In genomic region chr9:37107701-37108100, GRCh38 we compare ENCODE assay signal across 24 cellular contexts. TPM values are rescaled to one million over a fixed set of nuclear protein-coding genes. Genes with fewer than 3 reads are reported as not detected.
DNase-seq lines count a peak whose midpoint lies in the region; ATAC-seq, FAIRE-seq and TF ChIP-seq lines count a peak whose summit lies in the region.
"Had no signal": no experiment of that assay in that cellular context is flagged by ENCODE, and none has a peak within 500 bp of the region (broad histone marks: within the 10 kb centered on the region; RNA-seq: fewer than 3 reads in every experiment).

No MANE protein-coding gene starts in this region.

- 41% methylated on average over 3 of the region's 3 CpGs for WGBS in K562 (ENCODE audit: insufficient coverage, low coverage, missing lambda C conversion rate)
- WGBS in HepG2 (ENCODE audit: low lambda C conversion rate): 35% methylated on average over 3 of the region's 3 CpGs

- no peak for ATAC-seq in activated naive CD4-positive, alpha-beta T cell treated with anti-CD3 and anti-CD28 coated beads, Interleukin-2, amount 50 U/mL, for 72 hours
- ATAC-seq in K562 (no peak), HepG2 (no peak), HG03342 (IDR thresholded peaks at IDR 0.05; ENCODE audit: unreplicated experiment) (no peak)

- TF ChIP-seq RAD21 in K562 (CRISPR knock-in tag; conservative IDR thresholded peaks at IDR 0.05 in 1 of 2, IDR thresholded peaks at IDR 0.05 in 1 of 2): no peak
- no peak for TF ChIP-seq RAD21 in HepG2 (CRISPR knock-in tag; IDR thresholded peaks at IDR 0.05)

- intact Hi-C loops in K562 (cut with micrococcal nuclease) (no loop called here), HepG2 (cut with micrococcal nuclease; ENCODE audit: unreplicated experiment) (no loop called here)

- no peak overlapping the region for H3K9ac ChIP-seq in Loucy (ENCODE audit: low read depth, low read length, poor library complexity, severe bottlenecking)
- H3K9ac ChIP-seq in K562 (ENCODE audit: insufficient read depth in 1 of 2, low read depth in 2 of 2, low read length in 2 of 2): no peak overlapping the region
- no peak overlapping the region for H3K9ac ChIP-seq in HepG2 (ENCODE audit: insufficient read depth, low read depth, low read length)
- H3K9ac ChIP-seq: BLaER1 had no signal

- TF ChIP-seq EP300 in K562 (IDR thresholded peaks at IDR 0.05; ENCODE audit: low read length) (no peak), HepG2 (IDR thresholded peaks at IDR 0.05; ENCODE audit: low read depth in 2 of 2, low read length in 2 of 2) (no peak), HepG2 (CRISPR knock-in tag; IDR thresholded peaks at IDR 0.05; ENCODE audit: borderline replicate concordance) (no peak)

- H3K9me1 ChIP-seq in K562 (ENCODE audit: control insufficient read depth, insufficient read depth, low read length): no peaks in the 10 kb centered on the region

- H2AFZ ChIP-seq in Loucy (ENCODE audit: low read length): peak overlapping the region; percentile 82
- H2AFZ ChIP-seq in K562 (ENCODE audit: low read depth, low read length): no peak overlapping the region
- H2AFZ ChIP-seq in HepG2 (ENCODE audit: low read length): no peak overlapping the region

- FAIRE-seq in K562 (lab: Jason Lieb, UNC) (no peak), HepG2 (lab: Jason Lieb, UNC) (no peak)
- FAIRE-seq: small intestine had no signal

- peak overlapping the region; percentile 38 for H3K27ac Mint-ChIP-seq in activated naive CD4-positive, alpha-beta T cell treated with anti-CD3 and anti-CD28 coated beads, Interleukin-2, amount 50 U/mL, for 24 hours
- no peak overlapping the region for H3K27ac Mint-ChIP-seq in activated naive CD4-positive, alpha-beta T cell treated with anti-CD3 and anti-CD28 coated beads, Interleukin-2, amount 50 U/mL, for 72 hours
- H3K27ac Mint-ChIP-seq: nephron had no signal

- no peaks in the 10 kb centered on the region for H3K79me2 ChIP-seq in Loucy (ENCODE audit: insufficient read depth, low read length)
- H3K79me2 ChIP-seq in K562 (ENCODE audit: control insufficient read depth, insufficient read depth, low read length): no peaks in the 10 kb centered on the region
- no peaks in the 10 kb centered on the region for H3K79me2 ChIP-seq in HepG2 (ENCODE audit: insufficient read depth, low read length)

- H3K4me3 ChIP-seq in Loucy (ENCODE audit: low read length, poor library complexity, severe bottlenecking) (no peak overlapping the region), K562 (no peak overlapping the region), HepG2 (replicated peaks in 1 of 3; ENCODE audit: insufficient read depth in 1 of 3, low read depth in 2 of 3, low read length in 3 of 3) (no peak overlapping the region)
- H3K4me3 ChIP-seq: BLaER1, coronary artery, ovary, tibial nerve had no signal

- H4K20me1 ChIP-seq in Loucy (ENCODE audit: insufficient read depth, low read length, poor library complexity, severe bottlenecking) (no peaks in the 10 kb centered on the region), K562 (replicated peaks; ENCODE audit: control insufficient read depth, insufficient read depth, low read length) (no peaks in the 10 kb centered on the region), HepG2 (ENCODE audit: insufficient read depth, low read length) (no peaks in the 10 kb centered on the region)
- H4K20me1 ChIP-seq: BLaER1 had no signal

- in situ Hi-C loops in K562 (cut with MboI): no loop called here
- in situ Hi-C loops in HepG2 (cut with HindIII; ENCODE audit: extremely low pct_ligation_motif_present, low pct_unique_long_range_greater_than_20kb): no loop called here

- BruUV-seq in K562 (replicated peaks; lab: Mats Ljungman, UMichigan): no TSS peak
- BruUV-seq in HepG2 (replicated peaks; lab: Mats Ljungman, UMichigan): no TSS peak

- TF ChIP-seq POLR2A in K562 (conservative IDR thresholded peaks at IDR 0.05) (no peak), HepG2 (IDR thresholded peaks at IDR 0.05; ENCODE audit: insufficient read depth in 1 of 2, low read depth in 2 of 2, low read length in 2 of 2) (no peak)

- H3K4me2 ChIP-seq in Loucy (ENCODE audit: low read depth, low read length, poor library complexity, severe bottlenecking) (no peak overlapping the region), K562 (ENCODE audit: insufficient read depth, low read length) (no peak overlapping the region), HepG2 (ENCODE audit: low read depth, low read length) (no peak overlapping the region)

- H3K4me3 Mint-ChIP-seq in activated naive CD4-positive, alpha-beta T cell treated with anti-CD3 and anti-CD28 coated beads, Interleukin-2, amount 50 U/mL, for 24 hours: peak overlapping the region; percentile 40
- H3K4me3 Mint-ChIP-seq: nephron had no signal

- no peaks in the 10 kb centered on the region for H3F3A ChIP-seq in Loucy (ENCODE audit: low read depth)

- DNase-seq in activated naive CD4-positive, alpha-beta T cell treated with anti-CD3 and anti-CD28 coated beads, Interleukin-2, amount 50 U/mL, for 72 hours (ENCODE audit: low spot score in 2 of 2): no peak
- no peak for DNase-seq in K562 (ENCODE audit: extremely low read depth in 1 of 4, low spot score in 3 of 4)
- no peak for DNase-seq in HepG2 (ENCODE audit: low spot score)
- no peak for DNase-seq in activated T-cell treated with anti-CD3 and anti-CD28 coated beads, Interleukin-2, amount 50 U/mL, for 48 hours
- DNase-seq: ACHN, activated gamma-delta T cell, anterior cingulate cortex, DND-41, foreskin fibroblast, HCEC 1CT, head of caudate nucleus, MV-4-11, NCI-H1436 treated with DMSO at 0.1 percent for 48 hours, OCI-M1, ovary, retina, small intestine had no signal

- H3K9me3 ChIP-seq in Loucy (ENCODE audit: insufficient read depth, low read depth, low read length) (no peaks in the 10 kb centered on the region), K562 (replicated peaks; ENCODE audit: control insufficient read depth, insufficient read depth, low read depth, low read length) (no peaks in the 10 kb centered on the region), HepG2 (ENCODE audit: low read length) (no peaks in the 10 kb centered on the region)
- H3K9me3 ChIP-seq: ovary had no signal

- H3K4me1 Mint-ChIP-seq in activated naive CD4-positive, alpha-beta T cell treated with anti-CD3 and anti-CD28 coated beads, Interleukin-2, amount 50 U/mL, for 24 hours: peaks cover 25% of the 10 kb centered on the region
- H3K4me1 Mint-ChIP-seq: nephron had no signal

- H3K27me3 Mint-ChIP-seq in activated naive CD4-positive, alpha-beta T cell treated with anti-CD3 and anti-CD28 coated beads, Interleukin-2, amount 50 U/mL, for 24 hours: no peaks in the 10 kb centered on the region

- no peaks in the 10 kb centered on the region for H3K27me3 ChIP-seq in Loucy (ENCODE audit: insufficient read depth, low read length, poor library complexity, severe bottlenecking)
- H3K27me3 ChIP-seq in K562 (ENCODE audit: control insufficient read depth in 2 of 2, insufficient read depth in 2 of 2, low read length in 2 of 2): no peaks in the 10 kb centered on the region
- no peaks in the 10 kb centered on the region; a peak in 1 of 5 replicates for H3K27me3 ChIP-seq in HepG2 (ENCODE audit: control insufficient read depth in 1 of 2, insufficient read depth in 2 of 2, low read length in 2 of 2)
- H3K27me3 ChIP-seq: BLaER1, ovary had no signal

- no peaks in the 10 kb centered on the region for H3K9me3 Mint-ChIP-seq in activated naive CD4-positive, alpha-beta T cell treated with anti-CD3 and anti-CD28 coated beads, Interleukin-2, amount 50 U/mL, for 24 hours
- H3K9me3 Mint-ChIP-seq in activated naive CD4-positive, alpha-beta T cell treated with anti-CD3 and anti-CD28 coated beads, Interleukin-2, amount 50 U/mL, for 72 hours: peaks cover 0 to 12% of the 10 kb centered on the region in 2 donors

- peaks cover 5% of the 10 kb centered on the region for H3K4me1 ChIP-seq in Loucy (ENCODE audit: insufficient read depth, low read length, poor library complexity, severe bottlenecking)
- H3K4me1 ChIP-seq in K562 (replicated peaks in 1 of 2; ENCODE audit: control insufficient read depth in 2 of 2, insufficient read depth in 2 of 2, low read length in 2 of 2): peaks cover 6 to 15% of the 10 kb centered on the region in 2 experiments; a peak in 3 of 5 replicates
- H3K4me1 ChIP-seq in HepG2 (ENCODE audit: insufficient read depth, low read length): no peaks in the 10 kb centered on the region
- H3K4me1 ChIP-seq: tibial nerve had no signal

- TF ChIP-seq CTCF in Loucy (conservative IDR thresholded peaks at IDR 0.05; ENCODE audit: low read length) (no peak), K562 (IDR thresholded peaks at IDR 0.05 in 2 of 3, conservative IDR thresholded peaks at IDR 0.05 in 1 of 3; ENCODE audit: insufficient read depth in 2 of 3, low read depth in 1 of 3, low read length in 3 of 3) (no peak), HepG2 (CRISPR knock-in tag; IDR thresholded peaks at IDR 0.05) (no peak)

- H3K36me3 ChIP-seq in Loucy (ENCODE audit: insufficient read depth, low read length): no peaks in the 10 kb centered on the region
- no peaks in the 10 kb centered on the region for H3K36me3 ChIP-seq in K562 (ENCODE audit: control insufficient read depth, insufficient read depth, low read length)
- no peaks in the 10 kb centered on the region for H3K36me3 ChIP-seq in HepG2 (replicated peaks in 1 of 2; ENCODE audit: control insufficient read depth in 1 of 2, insufficient read depth in 2 of 2, low read length in 2 of 2)
- H3K36me3 ChIP-seq: ovary, tibial nerve had no signal

- POLR2A ChIA-PET in K562 (lab: Yijun Ruan, JAX): interaction anchor here (0.6 kb wide), 1 partner anchor 1946 kb away, joined by 3 read pairs; the partner anchor contains the start of gene UNC13B
- POLR2A ChIA-PET in HepG2 (lab: Yijun Ruan, JAX): no interaction called here

- peaks cover 4% of the 10 kb centered on the region for H3K36me3 Mint-ChIP-seq in activated naive CD4-positive, alpha-beta T cell treated with anti-CD3 and anti-CD28 coated beads, Interleukin-2, amount 50 U/mL, for 24 hours
- peaks cover 0 to 15% of the 10 kb centered on the region in 2 donors for H3K36me3 Mint-ChIP-seq in activated naive CD4-positive, alpha-beta T cell treated with anti-CD3 and anti-CD28 coated beads, Interleukin-2, amount 50 U/mL, for 72 hours

- H3K27ac ChIP-seq in K562 (ENCODE audit: extremely low read depth, low read depth, low read length): no peak overlapping the region
- no peak overlapping the region for H3K27ac ChIP-seq in HepG2 (ENCODE audit: extremely low read length, insufficient read depth, low read length)
- H3K27ac ChIP-seq: BLaER1, coronary artery, ovary, tibial nerve had no signal

- CTCF ChIA-PET in K562 (lab: Yijun Ruan, JAX; ENCODE audit: low intra/inter-chr PET ratio) (no interaction called here), HepG2 (lab: Yijun Ruan, JAX; ENCODE audit: low intra/inter-chr PET ratio, low total read pairs) (no interaction called here)

- no peaks in the 10 kb centered on the region for H3K9me2 ChIP-seq in Loucy (replicated peaks; ENCODE audit: low read depth, low read length)

RNA-seq across cellular contexts. Expression of gene ZCCHC7, which starts 12.7 kb away (rescaled TPM):
- 10 to 100 TPM; 25.1 to 29.1 TPM for total RNA-seq in activated naive CD4-positive, alpha-beta T cell treated with anti-CD3 and anti-CD28 coated beads, Interleukin-2, amount 50 U/mL, for 72 hours
- total RNA-seq in K562 (2011; cell fraction: chromatin; rRNA removed; ENCODE audit: low replicate concordance): 44.6 and 234 TPM in 2 replicates
- 17.3 and 22.4 TPM in 2 replicates for total RNA-seq in K562 (2011; cell fraction: nucleolus; rRNA removed)
- total RNA-seq in K562 (2011; cell fraction: nucleoplasm; rRNA removed): 50.5 and 58.9 TPM in 2 replicates
- 38.4 and 41.9 TPM in 2 replicates for total RNA-seq in K562 (2014; rRNA removed)
- total RNA-seq in K562 (2014; rRNA removed; fragmentation: Illumina TruSeq; extraction: Trizol): 62.7 and 71.3 TPM in 2 replicates
- total RNA-seq in K562 (2015; rRNA removed; fragmentation: Illumina TruSeq; extraction: Trizol): 41.8 and 45.7 TPM in 2 replicates
- 48.0 and 48.8 TPM in 2 replicates for total RNA-seq in K562 (2021)
- polyA plus RNA-seq in K562 (2011; rRNA removed): 56.9 and 90.6 TPM in 2 replicates
- 35.0 and 54.6 TPM in 2 replicates for polyA plus RNA-seq in K562 (2011; cell fraction: cytosol; rRNA removed)
- 41.3 and 55.1 TPM in 2 replicates for polyA plus RNA-seq in K562 (2011; cell fraction: nucleus; rRNA removed)
- 35.9 and 44.3 TPM in 2 replicates for polyA plus RNA-seq in K562 (2012)
- 52.6 and 68.9 TPM in 2 replicates for polyA plus RNA-seq in K562 (2014; fragmentation: Illumina TruSeq; extraction: Trizol)
- 10 to 100 TPM; 46.7 to 63.9 TPM for polyA plus RNA-seq in K562 (2014; fragmentation: Nextera tagmentation; extraction: Ambion mirVana)
- polyA plus RNA-seq in K562 (2014; rRNA removed): 34.1 and 36.1 TPM in 2 replicates
- 78.5 and 120 TPM in 2 replicates for polyA minus RNA-seq in K562 (2011; rRNA and poly(A)+ RNA removed)
- 35.8 and 43.2 TPM in 2 replicates for polyA minus RNA-seq in K562 (2011; cell fraction: cytosol; rRNA and poly(A)+ RNA removed)
- polyA minus RNA-seq in K562 (2011; cell fraction: nucleus; rRNA and poly(A)+ RNA removed): 40.1 and 81.5 TPM in 2 replicates
- total RNA-seq in HepG2 (2016; rRNA removed; fragmentation: Illumina TruSeq; extraction: Trizol): 13.6 and 15.9 TPM in 2 replicates
- 41.0 and 45.3 TPM in 2 replicates for total RNA-seq in HepG2 (2016; cell fraction: cytosol; rRNA removed; fragmentation: Illumina TruSeq; extraction: Trizol; ENCODE audit: low read depth)
- total RNA-seq in HepG2 (2016; cell fraction: insoluble cytoplasmic fraction; rRNA removed; fragmentation: Illumina TruSeq; extraction: Trizol): 12.7 and 14.9 TPM in 2 replicates
- total RNA-seq in HepG2 (2016; cell fraction: membrane; rRNA removed; fragmentation: Illumina TruSeq; extraction: Trizol): 16.7 and 18.8 TPM in 2 replicates
- total RNA-seq in HepG2 (2016; cell fraction: nucleus; rRNA removed; fragmentation: Illumina TruSeq; extraction: Trizol): 19.4 and 21.0 TPM in 2 replicates
- 11.3 and 19.3 TPM in 2 replicates for polyA plus RNA-seq in HepG2 (2011; rRNA removed)
- 10.0 and 12.0 TPM in 2 replicates for polyA plus RNA-seq in HepG2 (2011; cell fraction: cytosol; rRNA removed)
- 7.8 and 10.0 TPM in 2 replicates for polyA plus RNA-seq in HepG2 (2011; cell fraction: nucleus; rRNA removed)
- 11.7 and 13.3 TPM in 2 replicates for polyA plus RNA-seq in HepG2 (2012)
- 2.0 and 2.1 TPM in 2 replicates for polyA plus RNA-seq in HepG2 (2016; cell fraction: cytosol; fragmentation: Illumina TruSeq; extraction: Trizol; ENCODE audit: low read depth)
- 14.4 and 18.0 TPM in 2 replicates for polyA plus RNA-seq in HepG2 (2016; cell fraction: insoluble cytoplasmic fraction; fragmentation: Illumina TruSeq; extraction: Trizol; ENCODE audit: low read depth)
- 4.1 and 4.7 TPM in 2 replicates for polyA plus RNA-seq in HepG2 (2016; cell fraction: membrane; fragmentation: Illumina TruSeq; extraction: Trizol; ENCODE audit: low read depth)
- polyA plus RNA-seq in HepG2 (2016; cell fraction: nucleus; fragmentation: Illumina TruSeq; extraction: Trizol; ENCODE audit: insufficient read depth, low read depth): 9.4 and 12.5 TPM in 2 replicates
- 26.5 and 26.9 TPM in 2 replicates for polyA minus RNA-seq in HepG2 (2011; rRNA and poly(A)+ RNA removed; ENCODE audit: low replicate concordance)
- polyA minus RNA-seq in HepG2 (2011; cell fraction: cytosol; rRNA and poly(A)+ RNA removed): 14.2 and 21.8 TPM in 2 replicates
- 39.1 and 44.0 TPM in 2 replicates for polyA minus RNA-seq in HepG2 (2011; cell fraction: nucleus; rRNA and poly(A)+ RNA removed)
